ENCODE assay signal across 8 cellular contexts in the genomic region with DNA sequence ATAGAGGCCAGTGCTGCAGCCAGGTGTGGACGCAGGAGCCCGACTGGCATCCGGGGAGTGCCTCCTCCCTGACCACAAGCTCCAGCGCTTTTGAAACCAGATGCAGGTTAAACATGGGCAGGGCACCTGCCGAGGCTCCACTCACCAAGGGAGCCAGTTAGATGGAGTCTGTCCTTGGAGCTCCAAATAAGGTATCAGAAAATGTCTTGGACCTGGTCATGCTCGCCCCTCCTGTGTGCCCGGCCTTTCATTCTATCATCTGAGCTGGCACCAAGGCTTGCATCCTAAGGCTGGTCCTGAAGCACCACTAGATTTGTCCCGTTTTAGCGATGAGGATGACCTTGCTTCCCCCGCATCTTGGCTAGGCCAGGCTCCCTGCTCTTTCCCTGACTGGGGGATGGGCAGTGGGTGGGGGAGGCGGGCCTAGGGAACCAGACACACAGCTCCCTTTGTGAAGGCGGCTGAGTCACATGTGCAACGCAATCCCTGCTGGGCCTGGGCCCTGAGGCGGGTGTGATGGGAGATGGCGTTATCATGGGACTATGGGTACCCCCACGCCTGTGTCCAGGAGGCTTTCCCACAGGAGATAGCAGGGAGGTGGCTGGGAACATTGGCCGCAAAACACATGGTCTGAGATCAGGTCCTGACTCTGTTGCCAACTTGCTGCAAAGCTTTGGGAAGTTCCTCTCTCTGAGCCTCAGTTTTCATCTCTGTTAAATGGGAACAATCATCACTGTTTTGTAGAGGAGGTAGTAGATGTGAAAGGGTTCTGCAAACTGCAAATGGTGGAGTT. TPM values are rescaled to one million over a fixed set of nuclear protein-coding genes. Genes with fewer than 3 reads are reported as not detected.
DNase-seq lines count a peak whose midpoint lies in the region; ATAC-seq, FAIRE-seq and TF ChIP-seq lines count a peak whose summit lies in the region.

No MANE protein-coding gene starts in this region.

- H3K9me2 ChIP-seq in HCT116 (ENCODE audit: insufficient read depth) = no peaks in the 10 kb centered on the region

- H3K9ac ChIP-seq in HCT116 (ENCODE audit: low read length) = peak overlapping the region; percentile 9; the same call in 1 of the 2 replicates

- TF ChIP-seq POLR2A in HCT116 (IDR thresholded peaks at IDR 0.05; ENCODE audit: borderline replicate concordance, extremely low read depth, insufficient read depth, insufficient read length) = no peak

- TF ChIP-seq CTCF in HCT116 (IDR thresholded peaks at IDR 0.05 in 2 of 3, conservative IDR thresholded peaks at IDR 0.05 in 1 of 3; ENCODE audit: borderline replicate concordance in 1 of 3, insufficient read depth in 1 of 3, low read depth in 2 of 3, low read length in 2 of 3) = no peak

- no peak overlapping the region for H3K27ac Mint-ChIP-seq in activated CD4-positive, alpha-beta T cell treated with anti-CD3 and anti-CD28 coated beads for 36 hours

- CTCF ChIA-PET in HCT116 (lab: Charles Lee) = interaction anchor here (0.6 to 1.1 kb wide), 5 partner anchors 22 to 32 kb away, joined by 3 to 4 read pairs (median 3); no protein-coding TSS in a partner anchor
- CTCF ChIA-PET in activated CD4-positive, alpha-beta T cell treated with anti-CD3 and anti-CD28 coated beads for 36 hours (lab: Charles Lee) = interaction anchor here (0.8 to 1.4 kb wide), 2 partner anchors 21 to 23 kb away, joined by 3 read pairs; no protein-coding TSS in a partner anchor

- H3K4me1 Mint-ChIP-seq in activated CD4-positive, alpha-beta T cell treated with anti-CD3 and anti-CD28 coated beads for 36 hours = peaks cover 5% of the 10 kb centered on the region

- no peaks in the 10 kb centered on the region for H4K20me1 ChIP-seq in HCT116 (ENCODE audit: insufficient read depth)

- peak overlapping the region; percentile 99 for H3K4me2 ChIP-seq in HCT116 (ENCODE audit: low read length)

- H3K36me3 ChIP-seq in HCT116 (ENCODE audit: control insufficient read depth in 1 of 2, insufficient read depth in 2 of 2, low read length in 2 of 2) = no peaks in the 10 kb centered on the region
- H3K36me3 ChIP-seq in small intestine (ENCODE audit: control insufficient read depth in 2 of 2, insufficient read depth in 2 of 2, low read length in 2 of 2) = no peaks in the 10 kb centered on the region

- no peak for TF ChIP-seq RAD21 in HCT116 (IDR thresholded peaks at IDR 0.05; ENCODE audit: low read depth)

- POLR2A ChIA-PET in HCT116 (lab: Charles Lee) = interaction anchor here (0.6 to 1.0 kb wide), 4 partner anchors 11 to 37 kb away, joined by 3 to 4 read pairs (median 4); no protein-coding TSS in a partner anchor
- POLR2A ChIA-PET in activated CD4-positive, alpha-beta T cell treated with anti-CD3 and anti-CD28 coated beads for 36 hours (lab: Charles Lee) = no interaction called here

- H2AFZ ChIP-seq in HCT116 (ENCODE audit: low read depth, low read length, poor library complexity, severe bottlenecking) = no peak overlapping the region

- H3K4me3 Mint-ChIP-seq in activated CD4-positive, alpha-beta T cell treated with anti-CD3 and anti-CD28 coated beads for 36 hours = no peak overlapping the region

- H3K4me3 ChIP-seq in HCT116 (replicated peaks in 1 of 2; ENCODE audit: low read depth in 1 of 2, low read length in 2 of 2) (peak overlapping the region in 1 of 2 experiments; percentile 21; a peak in 1 of 4 replicates), small intestine (ENCODE audit: low read depth in 1 of 2, low read length in 2 of 2) (no peak overlapping the region)

- no TSS peak for BruUV-seq in HCT116 (replicated peaks; lab: Mats Ljungman, UMichigan)

- RAD21 ChIA-PET in HCT116 (lab: Charles Lee; ENCODE audit: low non-redundant PET in 1 of 2, low total read pairs in 2 of 2, uncharacterized antibody in 2 of 2, unreplicated experiment in 2 of 2) = no interaction called here

- H3K27me3 Mint-ChIP-seq in activated CD4-positive, alpha-beta T cell treated with anti-CD3 and anti-CD28 coated beads for 36 hours = peaks cover 2% of the 10 kb centered on the region

- H3K27ac ChIP-seq in HCT116 (ENCODE audit: low read depth, low read length) = peak overlapping the region; percentile 44
- H3K27ac ChIP-seq in small intestine (ENCODE audit: low read depth in 1 of 2, low read length in 1 of 2) = peak overlapping the region in 1 of 2 donors; percentile 9

- ATAC-seq in HCT116 (peak; percentile 24), GM21390 (IDR thresholded peaks at IDR 0.05; ENCODE audit: unreplicated experiment) (no peak)
- ATAC-seq in activated CD4-positive, alpha-beta T cell treated with anti-CD3 and anti-CD28 coated beads for 36 hours = no peak

- no peaks in the 10 kb centered on the region for H3K79me2 ChIP-seq in HCT116 (ENCODE audit: insufficient read depth, low read length)

- H3K27me3 ChIP-seq in HCT116 (ENCODE audit: insufficient read depth, low read length) (no peaks in the 10 kb centered on the region), small intestine (ENCODE audit: control insufficient read depth in 2 of 2, insufficient read depth in 2 of 2, low read length in 2 of 2) (no peaks in the 10 kb centered on the region)

- intact Hi-C loops in HCT116 (cut with micrococcal nuclease) = no loop called here
- intact Hi-C loops in head of caudate nucleus (cut with DNase I) = no loop called here
- intact Hi-C loops in activated CD4-positive, alpha-beta T cell treated with anti-CD3 and anti-CD28 coated beads for 36 hours (cut with DNase I, micrococcal nuclease) = no loop called here

- FAIRE-seq in small intestine (lab: Jason Lieb, UNC) = no peak

- DNase-seq in HCT116 (ENCODE audit: low read depth, low spot score) (peak; percentile 55), SK-MEL-5 (ENCODE audit: low read depth, low spot score) (peak; percentile 97), head of caudate nucleus (peak; percentile 69 to 97 (median 90)), small intestine (peak; percentile 33), SKM-1 treated with dmso at 0.1 percent for 144 hours (lab: John Stamatoyannopoulos, UW; ENCODE audit: unreplicated experiment) (no peak)
- DNase-seq in activated CD4-positive, alpha-beta T cell treated with anti-CD3 and anti-CD28 coated beads for 48 hours = no peak
- DNase-seq in activated CD4-positive, alpha-beta T cell treated with anti-CD3 and anti-CD28 coated beads for 36 hours = no peak

- WGBS in small intestine, 3 donors = 29 to 57% (median 46%) methylated on average over 17 of the region's 17 CpGs

- H3K36me3 Mint-ChIP-seq in activated CD4-positive, alpha-beta T cell treated with anti-CD3 and anti-CD28 coated beads for 36 hours (ENCODE audit: low read depth) = no peaks in the 10 kb centered on the region

- in situ Hi-C loops in SK-MEL-5 (cut with HindIII; ENCODE audit: low pct_unique_long_range_greater_than_20kb, low sequenced_read_pairs) = no loop called here

- H3K9me3 Mint-ChIP-seq in activated CD4-positive, alpha-beta T cell treated with anti-CD3 and anti-CD28 coated beads for 36 hours (ENCODE audit: low read depth) = no peaks in the 10 kb centered on the region

- no peaks in the 10 kb centered on the region for H3K9me3 ChIP-seq in HCT116 (ENCODE audit: control insufficient read depth in 1 of 2, insufficient read depth in 1 of 2, low read depth in 1 of 2, low read length in 2 of 2)
- no peaks in the 10 kb centered on the region for H3K9me3 ChIP-seq in small intestine (ENCODE audit: control insufficient read depth, low read depth)

- H3K4me1 ChIP-seq in HCT116 (ENCODE audit: control insufficient read depth in 1 of 2, insufficient read depth in 2 of 2, low read length in 2 of 2) (peaks cover 65 to 74% of the 10 kb centered on the region in 2 experiments), small intestine (ENCODE audit: control insufficient read depth in 2 of 2, insufficient read depth in 1 of 2, low read depth in 1 of 2, low read length in 1 of 2) (peaks cover 0 to 4% of the 10 kb centered on the region in 2 donors)

TF ChIP-seq in HCT116, 20 proteins besides CTCF, POLR2A, EP300 and RAD21 (continues in another document):
- TF ChIP-seq EZH2 (IDR thresholded peaks at IDR 0.05) = no peak
- TF ChIP-seq ZNF274 (IDR thresholded peaks at IDR 0.05; ENCODE audit: low read depth, low read length) = no peak
- no peak for TF ChIP-seq FOSL1 (IDR thresholded peaks at IDR 0.05; ENCODE audit: low read depth)
- no peak for TF ChIP-seq YY1 (IDR thresholded peaks at IDR 0.05; ENCODE audit: extremely low read depth, insufficient replicate concordance, low read depth, low read length)
- TF ChIP-seq POLR2AphosphoS5 (IDR thresholded peaks at IDR 0.05; ENCODE audit: low read depth, low read length) = no peak
- TF ChIP-seq SP1 (IDR thresholded peaks at IDR 0.05; ENCODE audit: low read depth) = no peak

RNA-seq across cellular contexts. Expression of a gene that starts 5.0 kb away (rescaled TPM):
- 36.4 TPM for total RNA-seq in HCT116 (2021; ENCODE audit: unreplicated experiment)
- 62.7 and 64.5 TPM in 2 replicates for polyA plus RNA-seq in HCT116 (2012)
- 14.4 and 17.3 TPM in 2 replicates for total RNA-seq in SK-MEL-5 (2014; rRNA removed; shearing (Covaris generic))
- polyA plus RNA-seq in SK-MEL-5 (2015; cell fraction: cytosol; rRNA removed) = 132 and 148 TPM in 2 replicates
- 51.5 and 52.0 TPM in 2 replicates for polyA plus RNA-seq in SK-MEL-5 (2015; cell fraction: nucleus; rRNA removed)
- 10 to 100 TPM in 1 of 3 donors, 1 to 10 TPM in 2; 4.1 to 47.8 (median 4.2) TPM for polyA plus RNA-seq in small intestine
- 1 to 10 TPM; 6.3 to 6.8 TPM for total RNA-seq in activated CD4-positive, alpha-beta T cell treated with anti-CD3 and anti-CD28 coated beads for 36 hours

RNA-seq across cellular contexts. Expression of a gene that starts 44.7 kb away (rescaled TPM):
- not detected for total RNA-seq in HCT116 (2021; ENCODE audit: unreplicated experiment)
- 0.12 TPM in 1 of 2 replicates, not detected in the other for polyA plus RNA-seq in HCT116 (2012)
- total RNA-seq in SK-MEL-5 (2014; rRNA removed; shearing (Covaris generic)) = not detected in 2 replicates
- 0.09 and 0.10 TPM in 2 replicates for polyA plus RNA-seq in SK-MEL-5 (2015; cell fraction: cytosol; rRNA removed)
- polyA plus RNA-seq in SK-MEL-5 (2015; cell fraction: nucleus; rRNA removed) = not detected in 2 replicates
- 1 to 10 TPM in 1 of 3 donors, under 1 TPM in 2; 0.45 to 8.6 (median 0.81) TPM for polyA plus RNA-seq in small intestine
- not detected for total RNA-seq in activated CD4-positive, alpha-beta T cell treated with anti-CD3 and anti-CD28 coated beads for 36 hours

Comparison
In these comparisons a context has a peak if more than half of its experiments do, and no peak if none do; other contexts are left out.
1. DNase-seq: peak in HCT116 (single experiment), SK-MEL-5 (single experiment), head of caudate nucleus (42 of 42) and small intestine (single experiment); none in SKM-1 treated with dmso at 0.1 percent for 144 hours (single experiment), activated CD4-positive, alpha-beta T cell treated with anti-CD3 and anti-CD28 coated beads for 48 hours (single experiment) and activated CD4-positive, alpha-beta T cell treated with anti-CD3 and anti-CD28 coated beads for 36 hours (single experiment).